In the genomic region with DNA sequence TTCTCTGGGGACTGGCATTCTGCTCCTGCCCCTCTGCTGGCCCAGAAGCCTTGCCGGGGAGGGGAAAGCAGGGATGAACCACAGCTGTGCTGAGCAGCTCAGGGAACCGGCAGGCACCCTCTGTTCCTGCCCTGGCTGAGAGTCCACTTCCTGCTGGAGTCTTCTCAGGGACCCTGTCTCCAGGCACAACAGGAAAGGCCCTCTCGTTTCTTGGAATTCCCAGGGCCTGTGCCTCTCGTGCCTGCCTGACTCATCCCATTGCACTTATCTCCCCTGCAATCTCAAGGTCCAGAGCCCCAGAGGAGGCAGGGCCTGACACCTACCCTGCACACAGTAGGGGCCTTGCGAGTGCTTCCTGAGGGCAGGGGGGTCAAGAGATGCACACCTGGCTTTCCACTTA, we compare ENCODE assay signal across 1 cellular context.
TF ChIP-seq lines count a peak whose summit lies in the region.

No MANE protein-coding gene starts in this region.

TF ChIP-seq in GM23338, 12 proteins besides CTCF, POLR2A, EP300 and RAD21 (continued from another document):
- TF ChIP-seq ZNF462 (CRISPR knock-in tag; IDR thresholded peaks at IDR 0.05) (no peak), EZH2 (IDR thresholded peaks at IDR 0.05; ENCODE audit: low read depth, unreplicated experiment) (no peak)
- TF ChIP-seq, protein P1, sequence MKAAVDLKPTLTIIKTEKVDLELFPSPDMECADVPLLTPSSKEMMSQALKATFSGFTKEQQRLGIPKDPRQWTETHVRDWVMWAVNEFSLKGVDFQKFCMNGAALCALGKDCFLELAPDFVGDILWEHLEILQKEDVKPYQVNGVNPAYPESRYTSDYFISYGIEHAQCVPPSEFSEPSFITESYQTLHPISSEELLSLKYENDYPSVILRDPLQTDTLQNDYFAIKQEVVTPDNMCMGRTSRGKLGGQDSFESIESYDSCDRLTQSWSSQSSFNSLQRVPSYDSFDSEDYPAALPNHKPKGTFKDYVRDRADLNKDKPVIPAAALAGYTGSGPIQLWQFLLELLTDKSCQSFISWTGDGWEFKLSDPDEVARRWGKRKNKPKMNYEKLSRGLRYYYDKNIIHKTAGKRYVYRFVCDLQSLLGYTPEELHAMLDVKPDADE (IDR thresholded peaks at IDR 0.05): no peak
TF ChIP-seq in GM23338: peak in this region for 0.
